In the genomic region with DNA sequence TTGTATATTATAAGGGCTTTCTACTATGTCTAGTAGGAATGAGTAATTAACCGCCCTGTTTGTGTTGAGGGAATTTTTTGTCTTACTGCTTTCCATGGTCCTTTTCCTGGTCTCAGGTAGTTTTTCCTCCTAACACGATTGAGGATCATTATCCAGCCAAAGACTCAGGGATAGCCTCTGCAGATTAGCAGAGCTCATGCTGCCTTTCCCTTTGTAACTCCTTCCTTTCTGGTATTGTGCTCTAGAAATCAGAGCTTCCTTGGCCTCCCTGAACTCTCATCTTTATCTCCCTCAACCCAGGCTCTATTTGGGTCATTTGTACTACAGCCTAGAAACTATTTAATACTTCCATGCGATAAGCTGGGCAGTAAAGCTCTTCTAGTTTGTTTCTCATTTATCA, we compare ENCODE assay signal across 24 cellular contexts.
"Had no signal": no experiment of that assay in that cellular context is flagged by ENCODE, and none has a peak within 500 bp of the region (broad histone marks: within the 10 kb centered on the region; RNA-seq: fewer than 3 reads in every experiment).

No MANE protein-coding gene starts in this region.

- H3K36me3 ChIP-seq: breast epithelium, colonic mucosa, esophagus muscularis mucosa, upper lobe of left lung had no signal

- H3K9me3 Mint-ChIP-seq: activated B cell treated with CpG ODN at 0.5 μM for 24 hours; central memory CD8-positive, alpha-beta T cell; effector memory CD8-positive, alpha-beta T cell had no signal

- H3K4me3 ChIP-seq: breast epithelium, colonic mucosa, dorsolateral prefrontal cortex, esophagus muscularis mucosa, hepatocyte, upper lobe of left lung had no signal

- H3K27me3 Mint-ChIP-seq: activated B cell treated with CpG ODN at 0.5 μM for 24 hours; activated naive CD8-positive, alpha-beta T cell treated with anti-CD3 and anti-CD28 coated beads, Interleukin-2, amount 10 ng/mL, durations not matched to agents 7 days and 5 days; central memory CD8-positive, alpha-beta T cell; effector memory CD8-positive, alpha-beta T cell; naive B cell had no signal

- H3K27me3 ChIP-seq: breast epithelium, colonic mucosa, dorsolateral prefrontal cortex, esophagus muscularis mucosa, hepatocyte, upper lobe of left lung had no signal

- H3K9me3 ChIP-seq: breast epithelium, colonic mucosa, esophagus muscularis mucosa, upper lobe of left lung had no signal

- H3K27ac Mint-ChIP-seq: activated B cell treated with CpG ODN at 0.5 μM for 24 hours; activated naive CD4-positive, alpha-beta T cell treated with anti-CD3 and anti-CD28 coated beads for 36 hours; activated naive CD8-positive, alpha-beta T cell treated with anti-CD3 and anti-CD28 coated beads, Interleukin-2, amount 10 ng/mL, durations not matched to agents 7 days and 5 days; naive B cell had no signal

- DNase-seq: activated B cell treated with CpG ODN at 0.5 μM for 24 hours; activated CD4-positive, alpha-beta T cell treated with anti-CD3 and anti-CD28 coated beads for 4 hours; activated CD4-positive, alpha-beta T cell treated with anti-CD3 and anti-CD28 coated beads, Interleukin-2, amount 50 U/mL, for 48 hours; activated CD8-positive, alpha-beta memory T cell treated with anti-CD3 and anti-CD28 coated beads, Interleukin-2, amount 50 U/mL, for 48 hours; activated effector memory CD4-positive, alpha-beta T cell treated with Interleukin-2 at 50 U/mL for 16 hours; activated naive CD4-positive, alpha-beta T cell treated with anti-CD3 and anti-CD28 coated beads for 36 hours; activated naive CD8-positive, alpha-beta T cell treated with anti-CD3 and anti-CD28 coated beads, Interleukin-2, amount 10 ng/mL, durations not matched to agents 7 days and 5 days; activated T-cell treated with anti-CD3 and anti-CD28 coated beads, Interleukin-2, amount 50 U/mL, for 4 hours; amniotic stem cell; colonic mucosa; dorsolateral prefrontal cortex; effector memory CD8-positive, alpha-beta T cell; glutamatergic neuron; left cardiac atrium; mesenchymal stem cell; naive B cell; right cardiac atrium; stimulated activated CD4-positive, alpha-beta T cell treated with anti-CD3 and anti-CD28 coated beads, Interleukin-4, amount 100 ng/mL, for 4 hours; stimulated activated naive CD8-positive, alpha-beta T cell treated with anti-CD3 and anti-CD28 coated beads, Interleukin-15, Interleukin-2, amounts not matched to agents 100 U/mL and 50 U/mL, for 24 hours; upper lobe of left lung had no signal

- H3K4me1 ChIP-seq: breast epithelium, colonic mucosa had no signal

- H3K4me3 Mint-ChIP-seq: activated B cell treated with CpG ODN at 0.5 μM for 24 hours; activated naive CD4-positive, alpha-beta T cell treated with anti-CD3 and anti-CD28 coated beads for 36 hours; activated naive CD8-positive, alpha-beta T cell treated with anti-CD3 and anti-CD28 coated beads, Interleukin-2, amount 10 ng/mL, durations not matched to agents 7 days and 5 days; activated T-cell treated with anti-CD3 and anti-CD28 coated beads, Interleukin-2, amount 50 U/mL, for 4 hours; central memory CD8-positive, alpha-beta T cell; effector memory CD8-positive, alpha-beta T cell; naive B cell had no signal

- ATAC-seq: activated T-cell treated with anti-CD3 and anti-CD28 coated beads, Interleukin-2, amount 50 U/mL, for 4 hours; effector memory CD8-positive, alpha-beta T cell; left cardiac atrium; right cardiac atrium; stimulated activated naive CD8-positive, alpha-beta T cell treated with anti-CD3 and anti-CD28 coated beads, Interleukin-15, Interleukin-2, amounts not matched to agents 100 U/mL and 50 U/mL, for 24 hours had no signal

- H3K27ac ChIP-seq: breast epithelium, colonic mucosa, dorsolateral prefrontal cortex, esophagus muscularis mucosa, hepatocyte, upper lobe of left lung had no signal
